Comparison of ENCODE assay signal across 1 cellular context in the genomic region with DNA sequence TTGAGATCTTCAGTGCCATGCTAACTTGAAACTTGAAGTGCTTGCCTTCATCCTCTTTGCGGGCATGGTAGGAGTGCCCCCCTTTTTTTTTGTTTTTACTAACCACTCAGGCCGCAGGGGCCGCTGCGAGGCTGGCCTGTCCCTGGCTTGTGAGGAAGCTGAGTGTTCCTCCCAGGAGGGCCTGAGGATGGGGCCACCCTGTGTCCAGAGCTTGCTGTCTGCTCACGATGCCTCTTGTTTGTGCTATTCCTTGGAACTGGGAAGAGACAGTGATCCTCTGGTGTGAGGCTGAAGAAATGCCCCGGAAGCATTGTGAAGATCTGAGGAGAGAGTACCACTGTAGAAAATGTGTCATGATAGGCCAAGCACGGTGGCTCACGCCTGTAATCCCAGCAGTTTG.
TF ChIP-seq lines count a peak whose summit lies in the region.

No MANE protein-coding gene starts in this region.

TF ChIP-seq in K562, 482 proteins besides CTCF, POLR2A, EP300 and RAD21 (continued from another document):
- TF ChIP-seq, protein P1, sequence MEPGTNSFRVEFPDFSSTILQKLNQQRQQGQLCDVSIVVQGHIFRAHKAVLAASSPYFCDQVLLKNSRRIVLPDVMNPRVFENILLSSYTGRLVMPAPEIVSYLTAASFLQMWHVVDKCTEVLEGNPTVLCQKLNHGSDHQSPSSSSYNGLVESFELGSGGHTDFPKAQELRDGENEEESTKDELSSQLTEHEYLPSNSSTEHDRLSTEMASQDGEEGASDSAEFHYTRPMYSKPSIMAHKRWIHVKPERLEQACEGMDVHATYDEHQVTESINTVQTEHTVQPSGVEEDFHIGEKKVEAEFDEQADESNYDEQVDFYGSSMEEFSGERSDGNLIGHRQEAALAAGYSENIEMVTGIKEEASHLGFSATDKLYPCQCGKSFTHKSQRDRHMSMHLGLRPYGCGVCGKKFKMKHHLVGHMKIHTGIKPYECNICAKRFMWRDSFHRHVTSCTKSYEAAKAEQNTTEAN (CRISPR knock-in tag; IDR thresholded peaks at IDR 0.05) = no peak
- TF ChIP-seq MCM5 (IDR thresholded peaks at IDR 0.05; ENCODE audit: low read depth) (no peak), PTTG1 (tag; IDR thresholded peaks at IDR 0.05; ENCODE audit: low read depth) (no peak), GATAD2B (IDR thresholded peaks at IDR 0.05; ENCODE audit: borderline replicate concordance) (no peak), WHSC1 (IDR thresholded peaks at IDR 0.05; ENCODE audit: low read length) (peak; percentile 82), TCFL5 (CRISPR knock-in tag; conservative IDR thresholded peaks at IDR 0.05) (no peak), MECOM (CRISPR knock-in tag; IDR thresholded peaks at IDR 0.05) (no peak), ZNF586 (CRISPR knock-in tag; conservative IDR thresholded peaks at IDR 0.05) (0 out of 2 replicates have a peak, but pooled peaks have one; percentile 48), POU5F1 (IDR thresholded peaks at IDR 0.05; ENCODE audit: borderline replicate concordance, low read depth, low read length, partially characterized antibody) (peak; percentile 15), FOXM1 (IDR thresholded peaks at IDR 0.05; ENCODE audit: low read depth) (no peak), FOXM1 (CRISPR knock-in tag; IDR thresholded peaks at IDR 0.05; ENCODE audit: low read depth) (no peak), PHF8 (IDR thresholded peaks at IDR 0.05; ENCODE audit: borderline replicate concordance, low read length) (no peak), ZFPM2 (CRISPR knock-in tag; IDR thresholded peaks at IDR 0.05) (no peak), ZNF282 (CRISPR knock-in tag; IDR thresholded peaks at IDR 0.05) (no peak), EZH2 (IDR thresholded peaks at IDR 0.05; ENCODE audit: borderline replicate concordance, low read depth, low read length) (no peak), ELF4 (CRISPR knock-in tag; IDR thresholded peaks at IDR 0.05) (0 out of 2 replicates have a peak, but pooled peaks have one; percentile 78), POLR3A (IDR thresholded peaks at IDR 0.05; ENCODE audit: borderline replicate concordance, extremely low read depth, insufficient read depth, insufficient read length) (no peak), MTF1 (CRISPR knock-in tag; IDR thresholded peaks at IDR 0.05; ENCODE audit: borderline replicate concordance) (0 out of 2 replicates have a peak, but pooled peaks have one; percentile 45), EWSR1 (IDR thresholded peaks at IDR 0.05; ENCODE audit: borderline replicate concordance, low read depth, partially characterized antibody) (no peak), CBX2 (IDR thresholded peaks at IDR 0.05; ENCODE audit: insufficient read depth, low read length, poor library complexity, severe bottlenecking) (no peak), NR2F6 (CRISPR knock-in tag; IDR thresholded peaks at IDR 0.05) (no peak), MEIS2 (IDR thresholded peaks at IDR 0.05; ENCODE audit: partially characterized antibody) (no peak), SREBF2 (CRISPR knock-in tag; IDR thresholded peaks at IDR 0.05) (no peak), TBP (optimal IDR thresholded peaks at IDR 0.05; ENCODE audit: low read depth, low read length) (no peak), KDM5B (IDR thresholded peaks at IDR 0.05; ENCODE audit: insufficient replicate concordance, low read depth, low read length) (no peak), ZSCAN32 (CRISPR knock-in tag; IDR thresholded peaks at IDR 0.05) (no peak), ZC3H8 (IDR thresholded peaks at IDR 0.05) (no peak), STAT5A (IDR thresholded peaks at IDR 0.05; ENCODE audit: borderline replicate concordance, low read length) (no peak), ZNF77 (CRISPR knock-in tag; IDR thresholded peaks at IDR 0.05) (no peak)
- TF ChIP-seq, protein P2, sequence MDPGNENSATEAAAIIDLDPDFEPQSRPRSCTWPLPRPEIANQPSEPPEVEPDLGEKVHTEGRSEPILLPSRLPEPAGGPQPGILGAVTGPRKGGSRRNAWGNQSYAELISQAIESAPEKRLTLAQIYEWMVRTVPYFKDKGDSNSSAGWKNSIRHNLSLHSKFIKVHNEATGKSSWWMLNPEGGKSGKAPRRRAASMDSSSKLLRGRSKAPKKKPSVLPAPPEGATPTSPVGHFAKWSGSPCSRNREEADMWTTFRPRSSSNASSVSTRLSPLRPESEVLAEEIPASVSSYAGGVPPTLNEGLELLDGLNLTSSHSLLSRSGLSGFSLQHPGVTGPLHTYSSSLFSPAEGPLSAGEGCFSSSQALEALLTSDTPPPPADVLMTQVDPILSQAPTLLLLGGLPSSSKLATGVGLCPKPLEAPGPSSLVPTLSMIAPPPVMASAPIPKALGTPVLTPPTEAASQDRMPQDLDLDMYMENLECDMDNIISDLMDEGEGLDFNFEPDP (CRISPR knock-in tag; IDR thresholded peaks at IDR 0.05) = 0 out of 2 replicates have a peak, but pooled peaks have one; percentile 54
- TF ChIP-seq, protein P3, sequence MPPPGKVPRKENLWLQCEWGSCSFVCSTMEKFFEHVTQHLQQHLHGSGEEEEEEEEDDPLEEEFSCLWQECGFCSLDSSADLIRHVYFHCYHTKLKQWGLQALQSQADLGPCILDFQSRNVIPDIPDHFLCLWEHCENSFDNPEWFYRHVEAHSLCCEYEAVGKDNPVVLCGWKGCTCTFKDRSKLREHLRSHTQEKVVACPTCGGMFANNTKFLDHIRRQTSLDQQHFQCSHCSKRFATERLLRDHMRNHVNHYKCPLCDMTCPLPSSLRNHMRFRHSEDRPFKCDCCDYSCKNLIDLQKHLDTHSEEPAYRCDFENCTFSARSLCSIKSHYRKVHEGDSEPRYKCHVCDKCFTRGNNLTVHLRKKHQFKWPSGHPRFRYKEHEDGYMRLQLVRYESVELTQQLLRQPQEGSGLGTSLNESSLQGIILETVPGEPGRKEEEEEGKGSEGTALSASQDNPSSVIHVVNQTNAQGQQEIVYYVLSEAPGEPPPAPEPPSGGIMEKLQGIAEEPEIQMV (tag; conservative IDR thresholded peaks at IDR 0.05; ENCODE audit: low read depth) = no peak
- TF ChIP-seq, protein P4, sequence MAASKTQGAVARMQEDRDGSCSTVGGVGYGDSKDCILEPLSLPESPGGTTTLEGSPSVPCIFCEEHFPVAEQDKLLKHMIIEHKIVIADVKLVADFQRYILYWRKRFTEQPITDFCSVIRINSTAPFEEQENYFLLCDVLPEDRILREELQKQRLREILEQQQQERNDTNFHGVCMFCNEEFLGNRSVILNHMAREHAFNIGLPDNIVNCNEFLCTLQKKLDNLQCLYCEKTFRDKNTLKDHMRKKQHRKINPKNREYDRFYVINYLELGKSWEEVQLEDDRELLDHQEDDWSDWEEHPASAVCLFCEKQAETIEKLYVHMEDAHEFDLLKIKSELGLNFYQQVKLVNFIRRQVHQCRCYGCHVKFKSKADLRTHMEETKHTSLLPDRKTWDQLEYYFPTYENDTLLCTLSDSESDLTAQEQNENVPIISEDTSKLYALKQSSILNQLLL (CRISPR knock-in tag; IDR thresholded peaks at IDR 0.05; ENCODE audit: borderline replicate concordance) = 0 out of 2 replicates have a peak, but pooled peaks have one; percentile 7
